ENCODE assay signal across 8 cellular contexts in the genomic region with DNA sequence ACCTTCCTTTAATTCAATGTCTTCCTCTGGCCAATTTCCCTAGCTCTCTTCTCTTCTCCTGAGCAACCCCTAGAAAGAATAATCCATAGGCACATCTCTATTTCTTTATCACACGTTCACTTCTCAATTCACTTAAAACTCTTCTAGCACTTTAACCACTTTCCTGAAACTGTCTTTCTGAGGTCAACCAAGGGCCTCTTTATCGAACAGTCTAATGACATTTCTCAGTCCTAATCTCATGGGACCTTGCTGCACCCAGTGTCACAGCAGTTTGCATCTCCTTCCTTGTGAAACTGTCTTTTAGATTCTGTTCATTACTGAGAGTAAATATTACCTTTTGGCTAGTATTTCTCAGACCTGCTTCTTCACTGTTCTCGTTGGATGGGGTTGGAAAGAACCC.
A peak's percentile ranks its signal among the peaks of the same experiment; 100 is the strongest.
DNase-seq lines count a peak whose midpoint lies in the region; ATAC-seq, FAIRE-seq and TF ChIP-seq lines count a peak whose summit lies in the region.

No MANE protein-coding gene starts in this region.

- peak; percentile 81 for ATAC-seq in GM18873 (IDR thresholded peaks at IDR 0.05; ENCODE audit: low FRiP score, unreplicated experiment)
- ATAC-seq in GM21528 (IDR thresholded peaks at IDR 0.05; ENCODE audit: low FRiP score, unreplicated experiment) = peak; percentile 84
- ATAC-seq in HG03097 (IDR thresholded peaks at IDR 0.05; ENCODE audit: low FRiP score, unreplicated experiment) = peak; percentile 96
- no peak; the same call in 2 of the 3 replicates for ATAC-seq in K562

- H4K20me1 ChIP-seq in K562 (replicated peaks; ENCODE audit: control insufficient read depth, insufficient read depth, low read length) = no peaks in the 10 kb centered on the region

- H3K27me3 ChIP-seq in K562 (ENCODE audit: control insufficient read depth in 2 of 2, insufficient read depth in 2 of 2, low read length in 2 of 2) (no peaks in the 10 kb centered on the region), breast epithelium (no peaks in the 10 kb centered on the region)

- H3K4me3 ChIP-seq in K562 (no peak overlapping the region), breast epithelium (no peak overlapping the region)

- TF ChIP-seq CTCF in K562 (IDR thresholded peaks at IDR 0.05 in 2 of 3, conservative IDR thresholded peaks at IDR 0.05 in 1 of 3; ENCODE audit: insufficient read depth in 2 of 3, low read depth in 1 of 3, low read length in 3 of 3) = no peak
- TF ChIP-seq CTCF in breast epithelium (IDR thresholded peaks at IDR 0.05) = no peak

- peak; percentile 71 for FAIRE-seq in K562 (lab: Jason Lieb, UNC)

- H3K79me2 ChIP-seq in K562 (ENCODE audit: control insufficient read depth, insufficient read depth, low read length) = no peaks in the 10 kb centered on the region

- no peak for TF ChIP-seq POLR2A in K562 (conservative IDR thresholded peaks at IDR 0.05)
- TF ChIP-seq POLR2A in breast epithelium (IDR thresholded peaks at IDR 0.05) = no peak

- DNase-seq in K562 (ENCODE audit: extremely low read depth in 1 of 4, low spot score in 3 of 4) = peak in 1 of 4 experiments; percentile 23
- no peak for DNase-seq in cerebellar cortex (ENCODE audit: low spot score)
- DNase-seq in GM03348 (ENCODE audit: low spot score) = no peak
- DNase-seq in DMS114 treated with DMSO at 0.1 percent for 48 hours (lab: John Stamatoyannopoulos, UW; ENCODE audit: unreplicated experiment) = no peak
- no peak for DNase-seq in breast epithelium (ENCODE audit: low spot score in 2 of 2)

- no peaks in the 10 kb centered on the region for H3K36me3 ChIP-seq in K562 (ENCODE audit: control insufficient read depth, insufficient read depth, low read length)
- no peaks in the 10 kb centered on the region for H3K36me3 ChIP-seq in breast epithelium

- H3K4me1 ChIP-seq in K562 (replicated peaks in 1 of 2; ENCODE audit: control insufficient read depth in 2 of 2, insufficient read depth in 2 of 2, low read length in 2 of 2) (peaks cover 0 to 20% of the 10 kb centered on the region in 2 experiments; a peak in 4 of 5 replicates), breast epithelium (no peaks in the 10 kb centered on the region)

- no peak for TF ChIP-seq RAD21 in K562 (CRISPR knock-in tag; conservative IDR thresholded peaks at IDR 0.05 in 1 of 2, IDR thresholded peaks at IDR 0.05 in 1 of 2)

- no TSS peak for BruUV-seq in K562 (replicated peaks; lab: Mats Ljungman, UMichigan)

- peak overlapping the region; percentile 12; the same call in 1 of the 2 replicates for H2AFZ ChIP-seq in K562 (ENCODE audit: low read depth, low read length)

- no peak overlapping the region for H3K9ac ChIP-seq in K562 (ENCODE audit: insufficient read depth in 1 of 2, low read depth in 2 of 2, low read length in 2 of 2)

- intact Hi-C loops in K562 (cut with micrococcal nuclease) = no loop called here
- intact Hi-C loops in breast epithelium (cut with DNase I; ENCODE audit: low total_unique reads) = no loop called here

- H3K27ac ChIP-seq in K562 (ENCODE audit: extremely low read depth, low read depth, low read length) (no peak overlapping the region), breast epithelium (no peak overlapping the region)

- peak overlapping the region; percentile 43; the same call in 1 of the 2 replicates for H3K4me2 ChIP-seq in K562 (ENCODE audit: insufficient read depth, low read length)

- no peak for TF ChIP-seq EP300 in K562 (IDR thresholded peaks at IDR 0.05; ENCODE audit: low read length)

- peaks cover 4% of the 10 kb centered on the region for H3K9me1 ChIP-seq in K562 (ENCODE audit: control insufficient read depth, insufficient read depth, low read length)

- H3K9me3 ChIP-seq in K562 (replicated peaks; ENCODE audit: control insufficient read depth, insufficient read depth, low read depth, low read length) (no peaks in the 10 kb centered on the region), breast epithelium (no peaks in the 10 kb centered on the region)

- in situ Hi-C loops in K562 (cut with MboI) = no loop called here

- POLR2A ChIA-PET in K562 (lab: Yijun Ruan, JAX) = interaction anchor here (0.7 to 0.9 kb wide), 3 partner anchors 10 to 129 kb away, joined by 3 read pairs; no protein-coding TSS in a partner anchor

- WGBS in K562 (ENCODE audit: insufficient coverage, low coverage, missing lambda C conversion rate) = 5% methylated on average over 3 of the region's 3 CpGs

- CTCF ChIA-PET in K562 (lab: Yijun Ruan, JAX; ENCODE audit: low intra/inter-chr PET ratio) = no interaction called here

TF ChIP-seq in K562, 482 proteins besides CTCF, POLR2A, EP300 and RAD21:
- TF ChIP-seq SMARCA5 (IDR thresholded peaks at IDR 0.05) = no peak
- no peak for TF ChIP-seq FOSL1 (tag; conservative IDR thresholded peaks at IDR 0.05)
- TF ChIP-seq MIER1 (IDR thresholded peaks at IDR 0.05; ENCODE audit: low read depth) = peak; percentile 78
- peak; percentile 54 for TF ChIP-seq CBFA2T3 (IDR thresholded peaks at IDR 0.05)
- TF ChIP-seq FIP1L1 (IDR thresholded peaks at IDR 0.05; ENCODE audit: low read depth, low read length, poor library complexity, severe bottlenecking) = no peak
- no peak for TF ChIP-seq TCFL5 (CRISPR knock-in tag; conservative IDR thresholded peaks at IDR 0.05)
- no peak for TF ChIP-seq ZNF668 (CRISPR knock-in tag; IDR thresholded peaks at IDR 0.05)
- TF ChIP-seq, protein P1, sequence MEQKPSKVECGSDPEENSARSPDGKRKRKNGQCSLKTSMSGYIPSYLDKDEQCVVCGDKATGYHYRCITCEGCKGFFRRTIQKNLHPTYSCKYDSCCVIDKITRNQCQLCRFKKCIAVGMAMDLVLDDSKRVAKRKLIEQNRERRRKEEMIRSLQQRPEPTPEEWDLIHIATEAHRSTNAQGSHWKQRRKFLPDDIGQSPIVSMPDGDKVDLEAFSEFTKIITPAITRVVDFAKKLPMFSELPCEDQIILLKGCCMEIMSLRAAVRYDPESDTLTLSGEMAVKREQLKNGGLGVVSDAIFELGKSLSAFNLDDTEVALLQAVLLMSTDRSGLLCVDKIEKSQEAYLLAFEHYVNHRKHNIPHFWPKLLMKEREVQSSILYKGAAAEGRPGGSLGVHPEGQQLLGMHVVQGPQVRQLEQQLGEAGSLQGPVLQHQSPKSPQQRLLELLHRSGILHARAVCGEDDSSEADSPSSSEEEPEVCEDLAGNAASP (IDR thresholded peaks at IDR 0.05) = no peak
- no peak for TF ChIP-seq ZFPM2 (CRISPR knock-in tag; IDR thresholded peaks at IDR 0.05)
- no peak for TF ChIP-seq ZNF184 (CRISPR knock-in tag; IDR thresholded peaks at IDR 0.05)
- no peak for TF ChIP-seq ZNF699 (CRISPR knock-in tag; IDR thresholded peaks at IDR 0.05; ENCODE audit: insufficient replicate concordance)
- TF ChIP-seq ARID1B (IDR thresholded peaks at IDR 0.05) = 0 out of 2 replicates have a peak, but pooled peaks have one; percentile 38
- no peak for TF ChIP-seq EHMT2 (IDR thresholded peaks at IDR 0.05)
- TF ChIP-seq, protein P2, sequence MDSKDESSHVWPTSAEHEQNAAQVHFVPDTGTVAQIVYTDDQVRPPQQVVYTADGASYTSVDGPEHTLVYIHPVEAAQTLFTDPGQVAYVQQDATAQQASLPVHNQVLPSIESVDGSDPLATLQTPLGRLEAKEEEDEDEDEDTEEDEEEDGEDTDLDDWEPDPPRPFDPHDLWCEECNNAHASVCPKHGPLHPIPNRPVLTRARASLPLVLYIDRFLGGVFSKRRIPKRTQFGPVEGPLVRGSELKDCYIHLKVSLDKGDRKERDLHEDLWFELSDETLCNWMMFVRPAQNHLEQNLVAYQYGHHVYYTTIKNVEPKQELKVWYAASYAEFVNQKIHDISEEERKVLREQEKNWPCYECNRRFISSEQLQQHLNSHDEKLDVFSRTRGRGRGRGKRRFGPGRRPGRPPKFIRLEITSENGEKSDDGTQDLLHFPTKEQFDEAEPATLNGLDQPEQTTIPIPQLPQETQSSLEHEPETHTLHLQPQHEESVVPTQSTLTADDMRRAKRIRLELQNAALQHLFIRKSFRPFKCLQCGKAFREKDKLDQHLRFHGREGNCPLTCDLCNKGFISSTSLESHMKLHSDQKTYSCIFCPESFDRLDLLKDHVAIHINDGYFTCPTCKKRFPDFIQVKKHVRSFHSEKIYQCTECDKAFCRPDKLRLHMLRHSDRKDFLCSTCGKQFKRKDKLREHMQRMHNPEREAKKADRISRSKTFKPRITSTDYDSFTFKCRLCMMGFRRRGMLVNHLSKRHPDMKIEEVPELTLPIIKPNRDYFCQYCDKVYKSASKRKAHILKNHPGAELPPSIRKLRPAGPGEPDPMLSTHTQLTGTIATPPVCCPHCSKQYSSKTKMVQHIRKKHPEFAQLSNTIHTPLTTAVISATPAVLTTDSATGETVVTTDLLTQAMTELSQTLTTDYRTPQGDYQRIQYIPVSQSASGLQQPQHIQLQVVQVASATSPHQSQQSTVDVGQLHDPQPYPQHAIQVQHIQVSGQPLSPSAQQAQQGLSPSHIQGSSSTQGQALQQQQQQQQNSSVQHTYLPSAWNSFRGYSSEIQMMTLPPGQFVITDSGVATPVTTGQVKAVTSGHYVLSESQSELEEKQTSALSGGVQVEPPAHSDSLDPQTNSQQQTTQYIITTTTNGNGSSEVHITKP (IDR thresholded peaks at IDR 0.05; ENCODE audit: partially characterized antibody) = no peak
- TF ChIP-seq, protein P3, sequence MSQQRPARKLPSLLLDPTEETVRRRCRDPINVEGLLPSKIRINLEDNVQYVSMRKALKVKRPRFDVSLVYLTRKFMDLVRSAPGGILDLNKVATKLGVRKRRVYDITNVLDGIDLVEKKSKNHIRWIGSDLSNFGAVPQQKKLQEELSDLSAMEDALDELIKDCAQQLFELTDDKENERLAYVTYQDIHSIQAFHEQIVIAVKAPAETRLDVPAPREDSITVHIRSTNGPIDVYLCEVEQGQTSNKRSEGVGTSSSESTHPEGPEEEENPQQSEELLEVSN (IDR thresholded peaks at IDR 0.05; ENCODE audit: borderline replicate concordance in 1 of 2, extremely low read depth in 1 of 2, insufficient read depth in 1 of 2, insufficient read length in 1 of 2, low read depth in 1 of 2, low read length in 1 of 2, poor library complexity in 1 of 2, severe bottlenecking in 1 of 2) = no peak
- TF ChIP-seq COPS2 (conservative IDR thresholded peaks at IDR 0.05) = no peak
- no peak for TF ChIP-seq ZNF551 (CRISPR knock-in tag; IDR thresholded peaks at IDR 0.05)
- TF ChIP-seq POLR2AphosphoS5 (IDR thresholded peaks at IDR 0.05; ENCODE audit: control insufficient read depth, insufficient read depth, low read depth, low read length) = no peak
- no peak for TF ChIP-seq RB1 (IDR thresholded peaks at IDR 0.05; ENCODE audit: low read depth)
- no peak for TF ChIP-seq HDAC8 (tag; IDR thresholded peaks at IDR 0.05)
TF ChIP-seq in K562: peak in this region for 3.
